ENCODE assay signal across 1 cellular context in the genomic region with DNA sequence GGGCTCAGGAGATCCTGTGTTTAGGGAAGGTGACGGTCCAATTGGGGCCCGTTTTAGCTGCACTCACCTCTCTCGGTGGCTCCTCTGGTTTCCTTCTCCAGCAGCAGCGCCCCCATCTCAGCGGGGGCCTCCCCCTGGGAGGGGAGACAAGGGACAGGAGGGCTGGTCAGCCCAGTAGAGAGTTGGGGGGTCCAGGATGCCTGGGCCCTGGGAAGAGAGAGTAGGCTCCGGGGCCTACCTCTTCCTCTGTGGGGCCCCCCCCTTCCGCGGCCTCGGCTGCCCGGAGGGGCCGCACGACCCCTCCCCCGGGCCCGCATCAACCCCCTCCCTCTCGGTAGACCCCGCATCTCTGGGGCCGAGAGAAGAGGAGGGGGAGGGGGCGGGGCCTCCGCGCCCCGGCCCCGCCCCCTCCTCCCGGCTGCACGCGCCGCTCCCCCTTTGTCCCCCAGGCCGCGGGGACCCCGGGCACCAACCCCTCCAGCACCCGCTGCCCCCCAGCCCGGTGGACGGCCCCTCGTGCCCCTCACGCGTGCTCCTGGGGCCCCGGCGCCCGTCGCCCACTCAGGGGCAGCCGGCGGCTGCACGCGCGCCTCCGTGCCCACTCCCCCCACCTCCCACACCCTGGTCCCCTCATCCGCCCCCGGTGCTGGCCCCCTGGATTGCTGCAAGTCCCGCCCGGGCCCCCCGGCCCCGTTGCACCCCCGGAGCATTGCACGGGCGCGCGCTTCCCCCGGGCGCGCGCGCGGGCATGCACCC.
TF ChIP-seq lines count a peak whose summit lies in the region.

No MANE protein-coding gene starts in this region.

TF ChIP-seq in HEK293, 187 proteins besides CTCF, POLR2A, EP300 and RAD21 (continued from another document and continues in another):
- TF ChIP-seq, protein P1, sequence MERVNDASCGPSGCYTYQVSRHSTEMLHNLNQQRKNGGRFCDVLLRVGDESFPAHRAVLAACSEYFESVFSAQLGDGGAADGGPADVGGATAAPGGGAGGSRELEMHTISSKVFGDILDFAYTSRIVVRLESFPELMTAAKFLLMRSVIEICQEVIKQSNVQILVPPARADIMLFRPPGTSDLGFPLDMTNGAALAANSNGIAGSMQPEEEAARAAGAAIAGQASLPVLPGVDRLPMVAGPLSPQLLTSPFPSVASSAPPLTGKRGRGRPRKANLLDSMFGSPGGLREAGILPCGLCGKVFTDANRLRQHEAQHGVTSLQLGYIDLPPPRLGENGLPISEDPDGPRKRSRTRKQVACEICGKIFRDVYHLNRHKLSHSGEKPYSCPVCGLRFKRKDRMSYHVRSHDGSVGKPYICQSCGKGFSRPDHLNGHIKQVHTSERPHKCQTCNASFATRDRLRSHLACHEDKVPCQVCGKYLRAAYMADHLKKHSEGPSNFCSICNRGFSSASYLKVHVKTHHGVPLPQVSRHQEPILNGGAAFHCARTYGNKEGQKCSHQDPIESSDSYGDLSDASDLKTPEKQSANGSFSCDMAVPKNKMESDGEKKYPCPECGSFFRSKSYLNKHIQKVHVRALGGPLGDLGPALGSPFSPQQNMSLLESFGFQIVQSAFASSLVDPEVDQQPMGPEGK (tag by site-specific recombination; IDR thresholded peaks at IDR 0.05), result peak; percentile 58; the same call in 1 of the 2 replicates
- TF ChIP-seq OSR2 (tag by site-specific recombination; IDR thresholded peaks at IDR 0.05), result no peak
- TF ChIP-seq, protein P2, sequence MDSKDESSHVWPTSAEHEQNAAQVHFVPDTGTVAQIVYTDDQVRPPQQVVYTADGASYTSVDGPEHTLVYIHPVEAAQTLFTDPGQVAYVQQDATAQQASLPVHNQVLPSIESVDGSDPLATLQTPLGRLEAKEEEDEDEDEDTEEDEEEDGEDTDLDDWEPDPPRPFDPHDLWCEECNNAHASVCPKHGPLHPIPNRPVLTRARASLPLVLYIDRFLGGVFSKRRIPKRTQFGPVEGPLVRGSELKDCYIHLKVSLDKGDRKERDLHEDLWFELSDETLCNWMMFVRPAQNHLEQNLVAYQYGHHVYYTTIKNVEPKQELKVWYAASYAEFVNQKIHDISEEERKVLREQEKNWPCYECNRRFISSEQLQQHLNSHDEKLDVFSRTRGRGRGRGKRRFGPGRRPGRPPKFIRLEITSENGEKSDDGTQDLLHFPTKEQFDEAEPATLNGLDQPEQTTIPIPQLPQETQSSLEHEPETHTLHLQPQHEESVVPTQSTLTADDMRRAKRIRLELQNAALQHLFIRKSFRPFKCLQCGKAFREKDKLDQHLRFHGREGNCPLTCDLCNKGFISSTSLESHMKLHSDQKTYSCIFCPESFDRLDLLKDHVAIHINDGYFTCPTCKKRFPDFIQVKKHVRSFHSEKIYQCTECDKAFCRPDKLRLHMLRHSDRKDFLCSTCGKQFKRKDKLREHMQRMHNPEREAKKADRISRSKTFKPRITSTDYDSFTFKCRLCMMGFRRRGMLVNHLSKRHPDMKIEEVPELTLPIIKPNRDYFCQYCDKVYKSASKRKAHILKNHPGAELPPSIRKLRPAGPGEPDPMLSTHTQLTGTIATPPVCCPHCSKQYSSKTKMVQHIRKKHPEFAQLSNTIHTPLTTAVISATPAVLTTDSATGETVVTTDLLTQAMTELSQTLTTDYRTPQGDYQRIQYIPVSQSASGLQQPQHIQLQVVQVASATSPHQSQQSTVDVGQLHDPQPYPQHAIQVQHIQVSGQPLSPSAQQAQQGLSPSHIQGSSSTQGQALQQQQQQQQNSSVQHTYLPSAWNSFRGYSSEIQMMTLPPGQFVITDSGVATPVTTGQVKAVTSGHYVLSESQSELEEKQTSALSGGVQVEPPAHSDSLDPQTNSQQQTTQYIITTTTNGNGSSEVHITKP (tag by site-specific recombination; IDR thresholded peaks at IDR 0.05), result peak; percentile 68; the same call in 1 of the 2 replicates
- no peak for TF ChIP-seq ZNF184 (tag by site-specific recombination; IDR thresholded peaks at IDR 0.05)
- TF ChIP-seq SCRT1 (tag by site-specific recombination; IDR thresholded peaks at IDR 0.05; ENCODE audit: borderline replicate concordance), result no peak
- TF ChIP-seq ZFHX2 (tag by site-specific recombination; conservative IDR thresholded peaks at IDR 0.05), result peak; percentile 81
- peak; percentile 62 for TF ChIP-seq GLIS1 (tag by site-specific recombination; IDR thresholded peaks at IDR 0.05)
- TF ChIP-seq, protein P3, sequence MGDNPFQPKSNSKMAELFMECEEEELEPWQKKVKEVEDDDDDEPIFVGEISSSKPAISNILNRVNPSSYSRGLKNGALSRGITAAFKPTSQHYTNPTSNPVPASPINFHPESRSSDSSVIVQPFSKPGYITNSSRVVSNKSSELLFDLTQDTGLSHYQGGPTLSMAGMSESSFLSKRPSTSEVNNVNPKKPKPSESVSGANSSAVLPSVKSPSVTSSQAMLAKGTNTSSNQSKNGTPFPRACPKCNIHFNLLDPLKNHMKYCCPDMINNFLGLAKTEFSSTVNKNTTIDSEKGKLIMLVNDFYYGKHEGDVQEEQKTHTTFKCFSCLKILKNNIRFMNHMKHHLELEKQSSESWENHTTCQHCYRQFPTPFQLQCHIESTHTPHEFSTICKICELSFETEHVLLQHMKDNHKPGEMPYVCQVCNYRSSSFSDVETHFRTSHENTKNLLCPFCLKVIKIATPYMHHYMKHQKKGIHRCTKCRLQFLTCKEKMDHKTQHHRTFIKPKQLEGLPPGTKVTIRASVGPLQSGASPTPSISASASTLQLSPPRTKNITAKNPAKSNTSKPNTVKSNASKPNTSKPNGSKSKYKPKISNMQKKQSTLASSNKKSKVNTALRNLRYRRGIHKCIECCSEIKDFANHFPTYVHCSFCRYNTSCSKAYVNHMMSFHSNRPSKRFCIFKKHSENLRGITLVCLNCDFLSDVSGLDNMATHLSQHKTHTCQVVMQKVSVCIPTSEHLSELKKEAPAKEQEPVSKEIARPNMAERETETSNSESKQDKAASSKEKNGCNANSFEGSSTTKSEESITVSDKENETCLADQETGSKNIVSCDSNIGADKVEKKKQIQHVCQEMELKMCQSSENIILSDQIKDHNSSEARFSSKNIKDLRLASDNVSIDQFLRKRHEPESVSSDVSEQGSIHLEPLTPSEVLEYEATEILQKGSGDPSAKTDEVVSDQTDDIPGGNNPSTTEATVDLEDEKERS (tag by site-specific recombination; IDR thresholded peaks at IDR 0.05), result no peak
- no peak for TF ChIP-seq ZNF768 (tag by site-specific recombination; IDR thresholded peaks at IDR 0.05)
- no peak for TF ChIP-seq ZNF174 (tag by site-specific recombination; IDR thresholded peaks at IDR 0.05)
- no peak for TF ChIP-seq GLI4 (tag by site-specific recombination; IDR thresholded peaks at IDR 0.05)
- TF ChIP-seq, protein P4, sequence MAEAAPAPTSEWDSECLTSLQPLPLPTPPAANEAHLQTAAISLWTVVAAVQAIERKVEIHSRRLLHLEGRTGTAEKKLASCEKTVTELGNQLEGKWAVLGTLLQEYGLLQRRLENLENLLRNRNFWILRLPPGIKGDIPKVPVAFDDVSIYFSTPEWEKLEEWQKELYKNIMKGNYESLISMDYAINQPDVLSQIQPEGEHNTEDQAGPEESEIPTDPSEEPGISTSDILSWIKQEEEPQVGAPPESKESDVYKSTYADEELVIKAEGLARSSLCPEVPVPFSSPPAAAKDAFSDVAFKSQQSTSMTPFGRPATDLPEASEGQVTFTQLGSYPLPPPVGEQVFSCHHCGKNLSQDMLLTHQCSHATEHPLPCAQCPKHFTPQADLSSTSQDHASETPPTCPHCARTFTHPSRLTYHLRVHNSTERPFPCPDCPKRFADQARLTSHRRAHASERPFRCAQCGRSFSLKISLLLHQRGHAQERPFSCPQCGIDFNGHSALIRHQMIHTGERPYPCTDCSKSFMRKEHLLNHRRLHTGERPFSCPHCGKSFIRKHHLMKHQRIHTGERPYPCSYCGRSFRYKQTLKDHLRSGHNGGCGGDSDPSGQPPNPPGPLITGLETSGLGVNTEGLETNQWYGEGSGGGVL (tag by site-specific recombination; IDR thresholded peaks at IDR 0.05), result peak; percentile 25; the same call in 1 of the 2 replicates
- TF ChIP-seq ZNF548 (tag by site-specific recombination; IDR thresholded peaks at IDR 0.05), result no peak
- TF ChIP-seq, protein P5, sequence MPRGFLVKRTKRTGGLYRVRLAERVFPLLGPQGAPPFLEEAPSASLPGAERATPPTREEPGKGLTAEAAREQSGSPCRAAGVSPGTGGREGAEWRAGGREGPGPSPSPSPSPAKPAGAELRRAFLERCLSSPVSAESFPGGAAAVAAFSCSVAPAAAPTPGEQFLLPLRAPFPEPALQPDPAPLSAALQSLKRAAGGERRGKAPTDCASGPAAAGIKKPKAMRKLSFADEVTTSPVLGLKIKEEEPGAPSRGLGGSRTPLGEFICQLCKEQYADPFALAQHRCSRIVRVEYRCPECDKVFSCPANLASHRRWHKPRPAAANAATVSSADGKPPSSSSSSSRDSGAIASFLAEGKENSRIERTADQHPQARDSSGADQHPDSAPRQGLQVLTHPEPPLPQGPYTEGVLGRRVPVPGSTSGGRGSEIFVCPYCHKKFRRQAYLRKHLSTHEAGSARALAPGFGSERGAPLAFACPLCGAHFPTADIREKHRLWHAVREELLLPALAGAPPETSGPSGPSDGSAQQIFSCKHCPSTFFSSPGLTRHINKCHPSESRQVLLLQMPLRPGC (tag by site-specific recombination; IDR thresholded peaks at IDR 0.05), result no peak
- TF ChIP-seq ZNF510 (tag by site-specific recombination; IDR thresholded peaks at IDR 0.05; ENCODE audit: insufficient replicate concordance), result no peak
- TF ChIP-seq, protein P6, sequence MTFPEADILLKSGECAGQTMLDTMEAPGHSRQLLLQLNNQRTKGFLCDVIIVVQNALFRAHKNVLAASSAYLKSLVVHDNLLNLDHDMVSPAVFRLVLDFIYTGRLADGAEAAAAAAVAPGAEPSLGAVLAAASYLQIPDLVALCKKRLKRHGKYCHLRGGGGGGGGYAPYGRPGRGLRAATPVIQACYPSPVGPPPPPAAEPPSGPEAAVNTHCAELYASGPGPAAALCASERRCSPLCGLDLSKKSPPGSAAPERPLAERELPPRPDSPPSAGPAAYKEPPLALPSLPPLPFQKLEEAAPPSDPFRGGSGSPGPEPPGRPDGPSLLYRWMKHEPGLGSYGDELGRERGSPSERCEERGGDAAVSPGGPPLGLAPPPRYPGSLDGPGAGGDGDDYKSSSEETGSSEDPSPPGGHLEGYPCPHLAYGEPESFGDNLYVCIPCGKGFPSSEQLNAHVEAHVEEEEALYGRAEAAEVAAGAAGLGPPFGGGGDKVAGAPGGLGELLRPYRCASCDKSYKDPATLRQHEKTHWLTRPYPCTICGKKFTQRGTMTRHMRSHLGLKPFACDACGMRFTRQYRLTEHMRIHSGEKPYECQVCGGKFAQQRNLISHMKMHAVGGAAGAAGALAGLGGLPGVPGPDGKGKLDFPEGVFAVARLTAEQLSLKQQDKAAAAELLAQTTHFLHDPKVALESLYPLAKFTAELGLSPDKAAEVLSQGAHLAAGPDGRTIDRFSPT (tag by site-specific recombination; IDR thresholded peaks at IDR 0.05), result no peak
- TF ChIP-seq ZNF660 (tag by site-specific recombination; IDR thresholded peaks at IDR 0.05), result no peak
- TF ChIP-seq, protein P7, sequence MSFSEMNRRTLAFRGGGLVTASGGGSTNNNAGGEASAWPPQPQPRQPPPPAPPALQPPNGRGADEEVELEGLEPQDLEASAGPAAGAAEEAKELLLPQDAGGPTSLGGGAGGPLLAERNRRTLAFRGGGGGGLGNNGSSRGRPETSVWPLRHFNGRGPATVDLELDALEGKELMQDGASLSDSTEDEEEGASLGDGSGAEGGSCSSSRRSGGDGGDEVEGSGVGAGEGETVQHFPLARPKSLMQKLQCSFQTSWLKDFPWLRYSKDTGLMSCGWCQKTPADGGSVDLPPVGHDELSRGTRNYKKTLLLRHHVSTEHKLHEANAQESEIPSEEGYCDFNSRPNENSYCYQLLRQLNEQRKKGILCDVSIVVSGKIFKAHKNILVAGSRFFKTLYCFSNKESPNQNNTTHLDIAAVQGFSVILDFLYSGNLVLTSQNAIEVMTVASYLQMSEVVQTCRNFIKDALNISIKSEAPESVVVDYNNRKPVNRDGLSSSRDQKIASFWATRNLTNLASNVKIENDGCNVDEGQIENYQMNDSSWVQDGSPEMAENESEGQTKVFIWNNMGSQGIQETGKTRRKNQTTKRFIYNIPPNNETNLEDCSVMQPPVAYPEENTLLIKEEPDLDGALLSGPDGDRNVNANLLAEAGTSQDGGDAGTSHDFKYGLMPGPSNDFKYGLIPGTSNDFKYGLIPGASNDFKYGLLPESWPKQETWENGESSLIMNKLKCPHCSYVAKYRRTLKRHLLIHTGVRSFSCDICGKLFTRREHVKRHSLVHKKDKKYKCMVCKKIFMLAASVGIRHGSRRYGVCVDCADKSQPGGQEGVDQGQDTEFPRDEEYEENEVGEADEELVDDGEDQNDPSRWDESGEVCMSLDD (tag by site-specific recombination; IDR thresholded peaks at IDR 0.05), result peak; percentile 26; the same call in 1 of the 2 replicates
- no peak for TF ChIP-seq HOXD13 (CRISPR knock-in tag; IDR thresholded peaks at IDR 0.05; ENCODE audit: borderline replicate concordance)
- peak; percentile 78; the same call in 1 of the 2 replicates for TF ChIP-seq GLIS2 (tag by site-specific recombination; IDR thresholded peaks at IDR 0.05)
- TF ChIP-seq, protein P8, sequence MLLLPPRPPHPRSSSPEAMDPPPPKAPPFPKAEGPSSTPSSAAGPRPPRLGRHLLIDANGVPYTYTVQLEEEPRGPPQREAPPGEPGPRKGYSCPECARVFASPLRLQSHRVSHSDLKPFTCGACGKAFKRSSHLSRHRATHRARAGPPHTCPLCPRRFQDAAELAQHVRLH (tag by site-specific recombination; IDR thresholded peaks at IDR 0.05), result no peak
- no peak for TF ChIP-seq ZBTB8A (tag by site-specific recombination; IDR thresholded peaks at IDR 0.05)
- no peak for TF ChIP-seq MYNN (tag by site-specific recombination; IDR thresholded peaks at IDR 0.05; ENCODE audit: borderline replicate concordance)
- TF ChIP-seq ZNF354C (tag by site-specific recombination; IDR thresholded peaks at IDR 0.05; ENCODE audit: borderline replicate concordance, low read depth), result no peak
- TF ChIP-seq ZNF138 (tag by site-specific recombination; IDR thresholded peaks at IDR 0.05; ENCODE audit: borderline replicate concordance), result no peak
- TF ChIP-seq KLF9 (tag by site-specific recombination; IDR thresholded peaks at IDR 0.05; ENCODE audit: low read depth), result peak; percentile 83
- TF ChIP-seq ZNF335 (tag by site-specific recombination; conservative IDR thresholded peaks at IDR 0.05), result peak; percentile 64
- no peak for TF ChIP-seq HOXA7 (CRISPR knock-in tag; IDR thresholded peaks at IDR 0.05; ENCODE audit: borderline replicate concordance)
- TF ChIP-seq ZBTB21 (tag by site-specific recombination; IDR thresholded peaks at IDR 0.05), result no peak
- 0 out of 2 replicates have a peak, but pooled peaks have one; percentile 37 for TF ChIP-seq ZXDB (tag by site-specific recombination; IDR thresholded peaks at IDR 0.05)
- 0 out of 2 replicates have a peak, but pooled peaks have one; percentile 11 for TF ChIP-seq SP3 (tag by site-specific recombination; IDR thresholded peaks at IDR 0.05)
- TF ChIP-seq ZNF112 (tag by site-specific recombination; IDR thresholded peaks at IDR 0.05), result no peak
- no peak for TF ChIP-seq EGR2 (tag by site-specific recombination; IDR thresholded peaks at IDR 0.05; ENCODE audit: low read depth)
- TF ChIP-seq, protein P9, sequence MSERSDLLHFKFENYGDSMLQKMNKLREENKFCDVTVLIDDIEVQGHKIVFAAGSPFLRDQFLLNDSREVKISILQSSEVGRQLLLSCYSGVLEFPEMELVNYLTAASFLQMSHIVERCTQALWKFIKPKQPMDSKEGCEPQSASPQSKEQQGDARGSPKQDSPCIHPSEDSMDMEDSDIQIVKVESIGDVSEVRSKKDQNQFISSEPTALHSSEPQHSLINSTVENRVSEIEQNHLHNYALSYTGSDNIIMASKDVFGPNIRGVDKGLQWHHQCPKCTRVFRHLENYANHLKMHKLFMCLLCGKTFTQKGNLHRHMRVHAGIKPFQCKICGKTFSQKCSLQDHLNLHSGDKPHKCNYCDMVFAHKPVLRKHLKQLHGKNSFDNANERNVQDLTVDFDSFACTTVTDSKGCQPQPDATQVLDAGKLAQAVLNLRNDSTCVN (tag by site-specific recombination; optimal IDR thresholded peaks at IDR 0.05), result peak; percentile 54
- TF ChIP-seq TRIM28 (IDR thresholded peaks at IDR 0.05; ENCODE audit: borderline replicate concordance, low read length), result no peak
- TF ChIP-seq KLF7 (tag by site-specific recombination; IDR thresholded peaks at IDR 0.05; ENCODE audit: borderline replicate concordance), result no peak
